In the genomic region with DNA sequence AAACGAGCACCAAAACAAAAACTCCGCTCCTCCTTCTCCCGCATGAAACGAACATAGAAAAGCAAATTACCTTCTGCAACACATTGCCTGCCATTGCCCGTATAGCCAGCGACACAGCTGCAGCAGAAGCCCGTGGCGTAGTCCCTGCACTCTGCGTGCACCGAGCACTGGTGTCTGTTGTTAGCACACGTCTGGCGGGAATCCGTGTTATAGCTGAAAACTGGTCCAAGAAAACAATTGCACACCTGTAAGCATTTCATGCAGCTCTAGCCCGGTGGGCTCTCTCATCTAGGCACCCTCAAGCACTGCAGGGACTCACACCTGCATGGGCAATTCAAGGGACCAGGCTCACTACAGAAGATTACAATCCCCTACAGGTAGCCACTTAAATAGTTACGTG, we compare ENCODE assay signal across 9 cellular contexts. TPM values are rescaled to one million over a fixed set of nuclear protein-coding genes. Genes with fewer than 3 reads are reported as not detected.
"Had no signal": no experiment of that assay in that cellular context is flagged by ENCODE, and none has a peak within 500 bp of the region (broad histone marks: within the 10 kb centered on the region; RNA-seq: fewer than 3 reads in every experiment).

No MANE protein-coding gene starts in this region.

- DNase-seq: GM23248, GOT3, H7, HFFc6 had no signal

- ATAC-seq: HCT116, HepG2 had no signal

- H2AFZ ChIP-seq: GM23248 had no signal

- FAIRE-seq: HepG2 had no signal

- H3K9me3 Mint-ChIP-seq: HFFc6 had no signal

- H3K27ac ChIP-seq: GM23248, HL-60 had no signal

- H3K36me3 Mint-ChIP-seq: IgD-negative memory B cell had no signal

- H3K9me3 ChIP-seq: HAP-1 had no signal

- H3K4me1 ChIP-seq: HAP-1 had no signal

- H3K27ac Mint-ChIP-seq: HFFc6, IgD-negative memory B cell had no signal

- H3K4me3 ChIP-seq: GM23248, HAP-1 had no signal

- H3K9ac ChIP-seq: GM23248 had no signal

- H3K4me1 Mint-ChIP-seq: IgD-negative memory B cell had no signal

- H3K4me3 Mint-ChIP-seq: HFFc6, IgD-negative memory B cell had no signal

RNA-seq across cellular contexts. Expression of gene NID1, which starts 26.9 kb away (rescaled TPM):
- polyA plus RNA-seq: IgD-negative memory B cell had no signal
